1 cellular context compared by ENCODE assay signal in the genomic region with DNA sequence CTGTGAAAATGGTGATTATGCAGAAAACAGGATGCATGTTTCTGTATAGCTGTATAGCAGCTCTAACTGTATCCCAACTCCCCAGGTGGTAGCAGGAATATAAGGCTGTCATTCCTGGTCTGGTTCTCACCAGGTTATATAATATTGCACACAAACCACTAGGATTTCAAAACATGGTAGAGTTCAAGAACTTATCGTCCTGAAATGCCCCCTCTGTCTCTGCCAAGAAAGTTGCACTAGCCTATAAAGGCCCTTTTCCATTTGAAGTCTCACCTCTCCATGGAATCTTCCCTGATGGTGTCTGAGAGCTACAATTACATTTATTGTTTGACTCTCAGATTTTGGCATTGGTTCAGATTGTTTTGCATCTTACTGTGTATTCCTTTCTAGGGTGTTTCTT.
TF ChIP-seq lines count a peak whose summit lies in the region.

No MANE protein-coding gene starts in this region.

TF ChIP-seq in HepG2, 621 proteins besides CTCF, POLR2A, EP300 and RAD21 (continued from another document):
- TF ChIP-seq, protein P1, sequence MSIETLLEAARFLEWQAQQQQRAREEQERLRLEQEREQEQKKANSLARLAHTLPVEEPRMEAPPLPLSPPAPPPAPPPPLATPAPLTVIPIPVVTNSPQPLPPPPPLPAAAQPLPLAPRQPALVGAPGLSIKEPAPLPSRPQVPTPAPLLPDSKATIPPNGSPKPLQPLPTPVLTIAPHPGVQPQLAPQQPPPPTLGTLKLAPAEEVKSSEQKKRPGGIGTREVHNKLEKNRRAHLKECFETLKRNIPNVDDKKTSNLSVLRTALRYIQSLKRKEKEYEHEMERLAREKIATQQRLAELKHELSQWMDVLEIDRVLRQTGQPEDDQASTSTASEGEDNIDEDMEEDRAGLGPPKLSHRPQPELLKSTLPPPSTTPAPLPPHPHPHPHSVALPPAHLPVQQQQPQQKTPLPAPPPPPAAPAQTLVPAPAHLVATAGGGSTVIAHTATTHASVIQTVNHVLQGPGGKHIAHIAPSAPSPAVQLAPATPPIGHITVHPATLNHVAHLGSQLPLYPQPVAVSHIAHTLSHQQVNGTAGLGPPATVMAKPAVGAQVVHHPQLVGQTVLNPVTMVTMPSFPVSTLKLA (IDR thresholded peaks at IDR 0.05) = no peak
- TF ChIP-seq DR1 (CRISPR knock-in tag; IDR thresholded peaks at IDR 0.05) (no peak), ZNF891 (CRISPR knock-in tag; IDR thresholded peaks at IDR 0.05) (no peak), MTA1 (CRISPR knock-in tag; IDR thresholded peaks at IDR 0.05; ENCODE audit: borderline replicate concordance) (no peak), ZNF234 (CRISPR knock-in tag; conservative IDR thresholded peaks at IDR 0.05) (no peak), ATF1 (CRISPR knock-in tag; IDR thresholded peaks at IDR 0.05) (no peak), NR2F2 (IDR thresholded peaks at IDR 0.05; ENCODE audit: borderline replicate concordance, low read depth) (no peak), ZFP36L1 (CRISPR knock-in tag; IDR thresholded peaks at IDR 0.05) (no peak), ZNF773 (CRISPR knock-in tag; IDR thresholded peaks at IDR 0.05; ENCODE audit: borderline replicate concordance) (no peak)
- TF ChIP-seq, protein P2, sequence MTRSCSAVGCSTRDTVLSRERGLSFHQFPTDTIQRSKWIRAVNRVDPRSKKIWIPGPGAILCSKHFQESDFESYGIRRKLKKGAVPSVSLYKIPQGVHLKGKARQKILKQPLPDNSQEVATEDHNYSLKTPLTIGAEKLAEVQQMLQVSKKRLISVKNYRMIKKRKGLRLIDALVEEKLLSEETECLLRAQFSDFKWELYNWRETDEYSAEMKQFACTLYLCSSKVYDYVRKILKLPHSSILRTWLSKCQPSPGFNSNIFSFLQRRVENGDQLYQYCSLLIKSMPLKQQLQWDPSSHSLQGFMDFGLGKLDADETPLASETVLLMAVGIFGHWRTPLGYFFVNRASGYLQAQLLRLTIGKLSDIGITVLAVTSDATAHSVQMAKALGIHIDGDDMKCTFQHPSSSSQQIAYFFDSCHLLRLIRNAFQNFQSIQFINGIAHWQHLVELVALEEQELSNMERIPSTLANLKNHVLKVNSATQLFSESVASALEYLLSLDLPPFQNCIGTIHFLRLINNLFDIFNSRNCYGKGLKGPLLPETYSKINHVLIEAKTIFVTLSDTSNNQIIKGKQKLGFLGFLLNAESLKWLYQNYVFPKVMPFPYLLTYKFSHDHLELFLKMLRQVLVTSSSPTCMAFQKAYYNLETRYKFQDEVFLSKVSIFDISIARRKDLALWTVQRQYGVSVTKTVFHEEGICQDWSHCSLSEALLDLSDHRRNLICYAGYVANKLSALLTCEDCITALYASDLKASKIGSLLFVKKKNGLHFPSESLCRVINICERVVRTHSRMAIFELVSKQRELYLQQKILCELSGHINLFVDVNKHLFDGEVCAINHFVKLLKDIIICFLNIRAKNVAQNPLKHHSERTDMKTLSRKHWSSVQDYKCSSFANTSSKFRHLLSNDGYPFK (CRISPR knock-in tag; IDR thresholded peaks at IDR 0.05; ENCODE audit: borderline replicate concordance) = no peak
